Comparison of ENCODE assay signal across 9 cellular contexts in the genomic region with DNA sequence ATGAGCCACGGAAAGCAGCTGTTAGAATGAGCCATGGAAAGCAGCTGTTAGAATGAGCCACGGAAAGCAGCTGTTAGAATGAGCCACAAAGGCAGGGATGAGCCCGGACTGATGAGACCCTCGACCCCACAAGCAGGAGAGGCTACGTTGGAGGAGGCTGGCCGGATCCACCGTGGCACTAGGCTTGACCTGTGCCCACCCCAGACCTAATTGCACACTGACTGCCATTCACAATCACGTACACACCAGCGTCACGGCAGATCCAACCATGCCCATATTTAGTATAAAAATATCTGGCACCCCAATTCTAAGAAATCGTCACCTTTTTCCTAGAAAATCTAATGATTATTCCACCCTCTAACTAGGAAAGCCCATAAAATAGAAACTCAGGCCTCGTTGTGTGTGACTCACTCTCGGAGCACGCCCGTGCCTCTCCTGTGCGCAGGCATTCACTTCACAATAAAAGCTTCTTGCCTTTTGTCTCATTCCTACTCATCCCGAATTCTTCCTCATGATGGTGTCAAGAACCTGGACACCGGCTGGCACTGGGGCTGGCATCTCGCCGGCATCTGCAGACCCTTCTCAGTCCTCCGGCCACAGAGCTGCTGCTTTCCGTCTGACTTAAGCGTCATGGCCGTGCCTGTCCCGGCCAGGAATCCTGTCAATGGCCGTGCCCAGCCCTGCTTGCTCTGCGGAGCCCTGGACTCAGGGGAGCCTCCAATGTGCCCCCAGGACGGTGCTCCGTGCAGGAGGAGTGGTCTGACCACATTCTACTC. TPM values are rescaled to one million over a fixed set of nuclear protein-coding genes. Genes with fewer than 3 reads are reported as not detected.
DNase-seq lines count a peak whose midpoint lies in the region; ATAC-seq, FAIRE-seq and TF ChIP-seq lines count a peak whose summit lies in the region.
"Had no signal": no experiment of that assay in that cellular context is flagged by ENCODE, and none has a peak within 500 bp of the region (broad histone marks: within the 10 kb centered on the region; RNA-seq: fewer than 3 reads in every experiment).

No MANE protein-coding gene starts in this region.

- H3K27me3 ChIP-seq in HepG2 (ENCODE audit: control insufficient read depth in 1 of 2, insufficient read depth in 2 of 2, low read length in 2 of 2) (no peaks in the 10 kb centered on the region), right lobe of liver (no peaks in the 10 kb centered on the region), brain microvascular endothelial cell (replicated peaks) (no peaks in the 10 kb centered on the region), left lung (no peaks in the 10 kb centered on the region)

- TF ChIP-seq CTCF in HepG2 (CRISPR knock-in tag; IDR thresholded peaks at IDR 0.05) (no peak), right lobe of liver (IDR thresholded peaks at IDR 0.05) (no peak), brain microvascular endothelial cell (IDR thresholded peaks at IDR 0.05; ENCODE audit: low read depth, low read length, missing control alignments) (no peak), left lung (IDR thresholded peaks at IDR 0.05) (no peak)

- no peaks in the 10 kb centered on the region for H4K20me1 ChIP-seq in HepG2 (ENCODE audit: insufficient read depth, low read length)

- H3K4me3 ChIP-seq in HepG2 (replicated peaks in 1 of 3; ENCODE audit: insufficient read depth in 1 of 3, low read depth in 2 of 3, low read length in 3 of 3) (peak overlapping the region; percentile 48 to 69 (median 56)), right lobe of liver (no peak overlapping the region), brain microvascular endothelial cell (ENCODE audit: low read depth, low read length) (peak overlapping the region; percentile 29), left lung (peak overlapping the region; percentile 2 to 7)

- BruUV-seq in HepG2 (replicated peaks; lab: Mats Ljungman, UMichigan) = TSS peak; percentile 36

- peaks cover 25% of the 10 kb centered on the region for H3K4me1 Mint-ChIP-seq in activated T-helper 1 cell treated with anti-CD3 and anti-CD28 coated beads, Interleukin-12 subunit alpha, Interleukin-12 subunit beta, Interleukin-2, Interleukin-4 antibody, amounts not matched to agents 30 ng/mL and 10 ng/mL and 1 ng/mL, durations not matched to agents 14 hours and 24 hours and 36 hours (ENCODE audit: low read depth)

- ATAC-seq in HepG2 (peak; percentile 44), right lobe of liver (no peak), left lung (peak; percentile 84), HG03108 (IDR thresholded peaks at IDR 0.05; ENCODE audit: unreplicated experiment) (no peak)

- peaks cover 1% of the 10 kb centered on the region for H3K36me3 Mint-ChIP-seq in activated T-helper 1 cell treated with anti-CD3 and anti-CD28 coated beads, Interleukin-12 subunit alpha, Interleukin-12 subunit beta, Interleukin-2, Interleukin-4 antibody, amounts not matched to agents 30 ng/mL and 10 ng/mL and 1 ng/mL, durations not matched to agents 14 hours and 24 hours and 36 hours (ENCODE audit: low read depth)

- H3K27ac ChIP-seq in HepG2 (ENCODE audit: extremely low read length, insufficient read depth, low read length) = peak overlapping the region; percentile 72
- no peak overlapping the region for H3K27ac ChIP-seq in right lobe of liver
- H3K27ac ChIP-seq in brain microvascular endothelial cell = no peak overlapping the region
- peak overlapping the region in 1 of 2 donors; percentile 5 for H3K27ac ChIP-seq in left lung

- intact Hi-C loops in HepG2 (cut with micrococcal nuclease; ENCODE audit: unreplicated experiment) (loop anchor here (5.0 to 10.0 kb wide), 2 partner anchors 37 to 176 kb away; partner anchors contain the start of gene FOXK2), right lobe of liver (cut with DNase I) (no loop called here), left lung (cut with DNase I) (no loop called here)
- intact Hi-C loops in activated T-helper 1 cell treated with anti-CD3 and anti-CD28 coated beads, Interleukin-12 subunit alpha, Interleukin-12 subunit beta, Interleukin-2, Interleukin-4 antibody, amounts not matched to agents 30 ng/mL and 10 ng/mL and 1 ng/mL, durations not matched to agents 14 hours and 24 hours and 36 hours (cut with micrococcal nuclease) = no loop called here

- POLR2A ChIA-PET in HepG2 (lab: Yijun Ruan, JAX) = interaction anchor here (0.8 to 20.8 kb wide), 10 partner anchors 7 to 46 kb away, joined by 3 to 270 read pairs (median 6); partner anchors contain the start of gene CD7

- H3K9me3 Mint-ChIP-seq in activated T-helper 1 cell treated with anti-CD3 and anti-CD28 coated beads, Interleukin-12 subunit alpha, Interleukin-12 subunit beta, Interleukin-2, Interleukin-4 antibody, amounts not matched to agents 30 ng/mL and 10 ng/mL and 1 ng/mL, durations not matched to agents 14 hours and 24 hours and 36 hours = no peaks in the 10 kb centered on the region

- no peak for DNase-seq in HepG2 (ENCODE audit: low spot score)
- no peak for DNase-seq in right lobe of liver
- DNase-seq in brain microvascular endothelial cell = peak; percentile 72
- peak in 1 of 2 donors; percentile 69 for DNase-seq in left lung
- no peak for DNase-seq in NCI-H128 (lab: John Stamatoyannopoulos, UW; ENCODE audit: unreplicated experiment)
- DNase-seq in activated T-helper 1 cell treated with anti-CD3 and anti-CD28 coated beads, Interleukin-12 subunit alpha, Interleukin-12 subunit beta, Interleukin-2, Interleukin-4 antibody, amounts not matched to agents 30 ng/mL and 10 ng/mL and 1 ng/mL, durations not matched to agents 14 hours and 24 hours and 36 hours (ENCODE audit: low spot score) = no peak
- DNase-seq in hippocampal formation (lab: John Stamatoyannopoulos, UW) = no peak

- peaks cover 4% of the 10 kb centered on the region for H3K79me2 ChIP-seq in HepG2 (ENCODE audit: insufficient read depth, low read length)

- CTCF ChIA-PET in HepG2 (lab: Yijun Ruan, JAX; ENCODE audit: low intra/inter-chr PET ratio, low total read pairs) = interaction anchor here (0.6 kb wide), 1 partner anchor 905 kb away, joined by 3 read pairs; no protein-coding TSS in a partner anchor

- peak; percentile 53 for FAIRE-seq in HepG2 (lab: Jason Lieb, UNC)

- no peak for TF ChIP-seq RAD21 in HepG2 (CRISPR knock-in tag; IDR thresholded peaks at IDR 0.05)

- H3K36me3 ChIP-seq in HepG2 (replicated peaks in 1 of 2; ENCODE audit: control insufficient read depth in 1 of 2, insufficient read depth in 2 of 2, low read length in 2 of 2) = no peaks in the 10 kb centered on the region
- no peaks in the 10 kb centered on the region for H3K36me3 ChIP-seq in right lobe of liver
- H3K36me3 ChIP-seq in brain microvascular endothelial cell (replicated peaks) = no peaks in the 10 kb centered on the region
- no peaks in the 10 kb centered on the region for H3K36me3 ChIP-seq in left lung

- in situ Hi-C loops in HepG2 (cut with HindIII; ENCODE audit: extremely low pct_ligation_motif_present, low pct_unique_long_range_greater_than_20kb) = no loop called here
- in situ Hi-C loops in brain microvascular endothelial cell (cut with HindIII; ENCODE audit: low pct_ligation_motif_present, low sequenced_read_pairs) = loop anchor here (10.0 kb wide), 1 partner anchor 134 kb away; no protein-coding TSS in a partner anchor

- H3K27me3 Mint-ChIP-seq in activated T-helper 1 cell treated with anti-CD3 and anti-CD28 coated beads, Interleukin-12 subunit alpha, Interleukin-12 subunit beta, Interleukin-2, Interleukin-4 antibody, amounts not matched to agents 30 ng/mL and 10 ng/mL and 1 ng/mL, durations not matched to agents 14 hours and 24 hours and 36 hours (ENCODE audit: insufficient read depth) = peaks cover 10% of the 10 kb centered on the region

- no peak overlapping the region for H3K27ac Mint-ChIP-seq in activated T-helper 1 cell treated with anti-CD3 and anti-CD28 coated beads, Interleukin-12 subunit alpha, Interleukin-12 subunit beta, Interleukin-2, Interleukin-4 antibody, amounts not matched to agents 30 ng/mL and 10 ng/mL and 1 ng/mL, durations not matched to agents 14 hours and 24 hours and 36 hours

- H3K9me3 ChIP-seq in HepG2 (ENCODE audit: low read length) = no peaks in the 10 kb centered on the region
- H3K9me3 ChIP-seq in right lobe of liver = no peaks in the 10 kb centered on the region
- H3K9me3 ChIP-seq in left lung = no peaks in the 10 kb centered on the region

- no peak; a peak in 1 of 4 replicates for TF ChIP-seq EP300 in HepG2 (IDR thresholded peaks at IDR 0.05; ENCODE audit: low read depth in 2 of 2, low read length in 2 of 2)
- TF ChIP-seq EP300 in HepG2 (CRISPR knock-in tag; IDR thresholded peaks at IDR 0.05; ENCODE audit: borderline replicate concordance) = no peak

- 39% methylated on average over 29 of the region's 29 CpGs for WGBS in HepG2 (ENCODE audit: low lambda C conversion rate)
- WGBS in right lobe of liver (ENCODE audit: insufficient coverage, low coverage, low lambda C conversion rate, missing lambda C conversion rate) = 62% methylated on average over 21 of the region's 29 CpGs

- H2AFZ ChIP-seq in HepG2 (ENCODE audit: low read length) = peak overlapping the region; percentile 0

- TF ChIP-seq POLR2A in HepG2 (IDR thresholded peaks at IDR 0.05; ENCODE audit: insufficient read depth in 1 of 2, low read depth in 2 of 2, low read length in 2 of 2) (peak; percentile 2 to 52; a peak in 3 of 4 replicates), right lobe of liver (IDR thresholded peaks at IDR 0.05) (no peak)

- peak overlapping the region; percentile 90 for H3K4me2 ChIP-seq in HepG2 (ENCODE audit: low read depth, low read length)

- H3K9ac ChIP-seq in HepG2 (ENCODE audit: insufficient read depth, low read depth, low read length) = peak overlapping the region; percentile 75

- no peak overlapping the region for H3K4me3 Mint-ChIP-seq in activated T-helper 1 cell treated with anti-CD3 and anti-CD28 coated beads, Interleukin-12 subunit alpha, Interleukin-12 subunit beta, Interleukin-2, Interleukin-4 antibody, amounts not matched to agents 30 ng/mL and 10 ng/mL and 1 ng/mL, durations not matched to agents 14 hours and 24 hours and 36 hours

- peaks cover 81% of the 10 kb centered on the region for H3K4me1 ChIP-seq in HepG2 (ENCODE audit: insufficient read depth, low read length)
- peaks cover 0 to 18% (median 6%) of the 10 kb centered on the region in 4 donors for H3K4me1 ChIP-seq in right lobe of liver
- peaks cover 13 to 27% of the 10 kb centered on the region in 2 donors for H3K4me1 ChIP-seq in left lung

RNA-seq across cellular contexts. Expression of gene SECTM1, which starts 5.5 kb away (rescaled TPM):
- 2.4 and 5.3 TPM in 2 replicates for total RNA-seq in HepG2 (2016; rRNA removed; fragmentation: Illumina TruSeq; extraction: Trizol)
- total RNA-seq in HepG2 (2016; cell fraction: cytosol; rRNA removed; fragmentation: Illumina TruSeq; extraction: Trizol; ENCODE audit: low read depth) = 3.3 TPM in 2 replicates
- total RNA-seq in HepG2 (2016; cell fraction: insoluble cytoplasmic fraction; rRNA removed; fragmentation: Illumina TruSeq; extraction: Trizol) = 3.0 and 5.5 TPM in 2 replicates
- total RNA-seq in HepG2 (2016; cell fraction: membrane; rRNA removed; fragmentation: Illumina TruSeq; extraction: Trizol) = 3.8 and 5.6 TPM in 2 replicates
- 6.9 and 7.3 TPM in 2 replicates for total RNA-seq in HepG2 (2016; cell fraction: nucleus; rRNA removed; fragmentation: Illumina TruSeq; extraction: Trizol)
- 3.5 and 4.2 TPM in 2 replicates for polyA plus RNA-seq in HepG2 (2011; rRNA removed)
- polyA plus RNA-seq in HepG2 (2011; cell fraction: cytosol; rRNA removed) = 2.7 and 4.2 TPM in 2 replicates
- 6.7 and 7.1 TPM in 2 replicates for polyA plus RNA-seq in HepG2 (2011; cell fraction: nucleus; rRNA removed)
- 5.0 and 7.2 TPM in 2 replicates for polyA plus RNA-seq in HepG2 (2012)
- polyA plus RNA-seq in HepG2 (2016; cell fraction: cytosol; fragmentation: Illumina TruSeq; extraction: Trizol; ENCODE audit: low read depth) = 2.6 and 3.4 TPM in 2 replicates
- 4.0 and 4.2 TPM in 2 replicates for polyA plus RNA-seq in HepG2 (2016; cell fraction: insoluble cytoplasmic fraction; fragmentation: Illumina TruSeq; extraction: Trizol; ENCODE audit: low read depth)
- polyA plus RNA-seq in HepG2 (2016; cell fraction: membrane; fragmentation: Illumina TruSeq; extraction: Trizol; ENCODE audit: low read depth) = 4.3 and 4.7 TPM in 2 replicates
- 5.1 and 5.5 TPM in 2 replicates for polyA plus RNA-seq in HepG2 (2016; cell fraction: nucleus; fragmentation: Illumina TruSeq; extraction: Trizol; ENCODE audit: insufficient read depth, low read depth)
- 8.8 and 15.0 TPM in 2 replicates for polyA minus RNA-seq in HepG2 (2011; rRNA and poly(A)+ RNA removed; ENCODE audit: low replicate concordance)
- 1.9 and 2.6 TPM in 2 replicates for polyA minus RNA-seq in HepG2 (2011; cell fraction: cytosol; rRNA and poly(A)+ RNA removed)
- polyA minus RNA-seq in HepG2 (2011; cell fraction: nucleus; rRNA and poly(A)+ RNA removed) = 5.0 and 7.3 TPM in 2 replicates
- total RNA-seq in right lobe of liver = 1 to 10 TPM; 3.9 to 7.4 (median 5.8) TPM
- total RNA-seq in left lung = 10 to 100 TPM; 10.5 to 36.8 TPM
- 3.3 and 4.2 TPM in 2 replicates for total RNA-seq in activated T-helper 1 cell treated with anti-CD3 and anti-CD28 coated beads, Interleukin-12 subunit alpha, Interleukin-12 subunit beta, Interleukin-2, Interleukin-4 antibody, amounts not matched to agents 30 ng/mL and 10 ng/mL and 1 ng/mL, durations not matched to agents 14 hours and 24 hours and 36 hours

RNA-seq across cellular contexts. Expression of gene TEX19, which starts 20.0 kb away (rescaled TPM):
- 1.3 and 1.8 TPM in 2 replicates for total RNA-seq in HepG2 (2016; rRNA removed; fragmentation: Illumina TruSeq; extraction: Trizol)
- 0.61 and 0.62 TPM in 2 replicates for total RNA-seq in HepG2 (2016; cell fraction: cytosol; rRNA removed; fragmentation: Illumina TruSeq; extraction: Trizol; ENCODE audit: low read depth)
- total RNA-seq in HepG2 (2016; cell fraction: insoluble cytoplasmic fraction; rRNA removed; fragmentation: Illumina TruSeq; extraction: Trizol) = 1.6 TPM in 2 replicates
- 1.4 and 1.7 TPM in 2 replicates for total RNA-seq in HepG2 (2016; cell fraction: membrane; rRNA removed; fragmentation: Illumina TruSeq; extraction: Trizol)
- total RNA-seq in HepG2 (2016; cell fraction: nucleus; rRNA removed; fragmentation: Illumina TruSeq; extraction: Trizol) = 0.31 and 0.50 TPM in 2 replicates
- 4.9 and 6.0 TPM in 2 replicates for polyA plus RNA-seq in HepG2 (2011; rRNA removed)
- 4.4 and 5.4 TPM in 2 replicates for polyA plus RNA-seq in HepG2 (2011; cell fraction: cytosol; rRNA removed)
- 1.8 TPM in 2 replicates for polyA plus RNA-seq in HepG2 (2011; cell fraction: nucleus; rRNA removed)
- polyA plus RNA-seq in HepG2 (2012) = 3.9 TPM in 2 replicates
- 0.29 and 0.36 TPM in 2 replicates for polyA plus RNA-seq in HepG2 (2016; cell fraction: cytosol; fragmentation: Illumina TruSeq; extraction: Trizol; ENCODE audit: low read depth)
- polyA plus RNA-seq in HepG2 (2016; cell fraction: insoluble cytoplasmic fraction; fragmentation: Illumina TruSeq; extraction: Trizol; ENCODE audit: low read depth) = 1.2 and 1.6 TPM in 2 replicates
- 0.61 and 0.72 TPM in 2 replicates for polyA plus RNA-seq in HepG2 (2016; cell fraction: membrane; fragmentation: Illumina TruSeq; extraction: Trizol; ENCODE audit: low read depth)
- polyA plus RNA-seq in HepG2 (2016; cell fraction: nucleus; fragmentation: Illumina TruSeq; extraction: Trizol; ENCODE audit: insufficient read depth, low read depth) = 0.55 and 1.4 TPM in 2 replicates
- 1.6 and 8.6 TPM in 2 replicates for polyA minus RNA-seq in HepG2 (2011; rRNA and poly(A)+ RNA removed; ENCODE audit: low replicate concordance)
- polyA minus RNA-seq in HepG2 (2011; cell fraction: cytosol; rRNA and poly(A)+ RNA removed) = 1.8 and 2.5 TPM in 2 replicates
- polyA minus RNA-seq in HepG2 (2011; cell fraction: nucleus; rRNA and poly(A)+ RNA removed) = 0.26 and 0.50 TPM in 2 replicates
- not detected for total RNA-seq in right lobe of liver
- not detected for total RNA-seq in left lung
- 0.10 TPM in 1 of 2 replicates, not detected in the other for total RNA-seq in activated T-helper 1 cell treated with anti-CD3 and anti-CD28 coated beads, Interleukin-12 subunit alpha, Interleukin-12 subunit beta, Interleukin-2, Interleukin-4 antibody, amounts not matched to agents 30 ng/mL and 10 ng/mL and 1 ng/mL, durations not matched to agents 14 hours and 24 hours and 36 hours
- total RNA-seq: pulmonary artery endothelial cell had no signal

RNA-seq across cellular contexts. Expression of gene CD7, which starts 21.6 kb away (rescaled TPM):
- total RNA-seq in HepG2 (2016; rRNA removed; fragmentation: Illumina TruSeq; extraction: Trizol) = 29.7 and 67.6 TPM in 2 replicates
- 23.3 and 25.5 TPM in 2 replicates for total RNA-seq in HepG2 (2016; cell fraction: cytosol; rRNA removed; fragmentation: Illumina TruSeq; extraction: Trizol; ENCODE audit: low read depth)
- total RNA-seq in HepG2 (2016; cell fraction: insoluble cytoplasmic fraction; rRNA removed; fragmentation: Illumina TruSeq; extraction: Trizol) = 24.7 and 74.3 TPM in 2 replicates
- total RNA-seq in HepG2 (2016; cell fraction: membrane; rRNA removed; fragmentation: Illumina TruSeq; extraction: Trizol) = 36.8 and 47.2 TPM in 2 replicates
- 53.2 and 64.7 TPM in 2 replicates for total RNA-seq in HepG2 (2016; cell fraction: nucleus; rRNA removed; fragmentation: Illumina TruSeq; extraction: Trizol)
- 72.7 and 76.4 TPM in 2 replicates for polyA plus RNA-seq in HepG2 (2011; rRNA removed)
- polyA plus RNA-seq in HepG2 (2011; cell fraction: cytosol; rRNA removed) = 34.4 and 89.4 TPM in 2 replicates
- 127 and 155 TPM in 2 replicates for polyA plus RNA-seq in HepG2 (2011; cell fraction: nucleus; rRNA removed)
- polyA plus RNA-seq in HepG2 (2012) = 46.2 and 62.8 TPM in 2 replicates
- 56.5 and 63.8 TPM in 2 replicates for polyA plus RNA-seq in HepG2 (2016; cell fraction: cytosol; fragmentation: Illumina TruSeq; extraction: Trizol; ENCODE audit: low read depth)
- 56.7 and 68.4 TPM in 2 replicates for polyA plus RNA-seq in HepG2 (2016; cell fraction: insoluble cytoplasmic fraction; fragmentation: Illumina TruSeq; extraction: Trizol; ENCODE audit: low read depth)
- 78.3 and 78.6 TPM in 2 replicates for polyA plus RNA-seq in HepG2 (2016; cell fraction: membrane; fragmentation: Illumina TruSeq; extraction: Trizol; ENCODE audit: low read depth)
- 226 and 244 TPM in 2 replicates for polyA plus RNA-seq in HepG2 (2016; cell fraction: nucleus; fragmentation: Illumina TruSeq; extraction: Trizol; ENCODE audit: insufficient read depth, low read depth)
- 43.3 TPM in 1 of 2 replicates, not detected in the other for polyA minus RNA-seq in HepG2 (2011; rRNA and poly(A)+ RNA removed; ENCODE audit: low replicate concordance)
- polyA minus RNA-seq in HepG2 (2011; cell fraction: cytosol; rRNA and poly(A)+ RNA removed) = 31.0 and 32.1 TPM in 2 replicates
- polyA minus RNA-seq in HepG2 (2011; cell fraction: nucleus; rRNA and poly(A)+ RNA removed) = 7.9 and 8.8 TPM in 2 replicates
- 1 to 10 TPM in 4 of 6 experiments, under 1 TPM in 2; 0.31 to 3.2 (median 1.3) TPM for total RNA-seq in right lobe of liver
- total RNA-seq in left lung = 1 to 10 TPM; 3.7 to 6.6 TPM
- total RNA-seq in activated T-helper 1 cell treated with anti-CD3 and anti-CD28 coated beads, Interleukin-12 subunit alpha, Interleukin-12 subunit beta, Interleukin-2, Interleukin-4 antibody, amounts not matched to agents 30 ng/mL and 10 ng/mL and 1 ng/mL, durations not matched to agents 14 hours and 24 hours and 36 hours = 454 and 455 TPM in 2 replicates
- total RNA-seq: pulmonary artery endothelial cell had no signal

RNA-seq across cellular contexts. Expression of gene UTS2R, which starts 32.5 kb away (rescaled TPM):
- total RNA-seq in HepG2 (2016; rRNA removed; fragmentation: Illumina TruSeq; extraction: Trizol) (0.13 TPM in 1 of 2 replicates, not detected in the other), right lobe of liver (not detected), left lung (not detected)
- not detected in 2 replicates for total RNA-seq in HepG2 (2016; cell fraction: cytosol; rRNA removed; fragmentation: Illumina TruSeq; extraction: Trizol; ENCODE audit: low read depth)
- total RNA-seq in HepG2 (2016; cell fraction: insoluble cytoplasmic fraction; rRNA removed; fragmentation: Illumina TruSeq; extraction: Trizol) = 0.11 TPM in 1 of 2 replicates, not detected in the other
- total RNA-seq in HepG2 (2016; cell fraction: membrane; rRNA removed; fragmentation: Illumina TruSeq; extraction: Trizol) = not detected in 2 replicates
- total RNA-seq in HepG2 (2016; cell fraction: nucleus; rRNA removed; fragmentation: Illumina TruSeq; extraction: Trizol) = 0.38 TPM in 1 of 2 replicates, not detected in the other
- 0.10 and 0.15 TPM in 2 replicates for polyA plus RNA-seq in HepG2 (2011; rRNA removed)
- 0.08 and 0.12 TPM in 2 replicates for polyA plus RNA-seq in HepG2 (2011; cell fraction: cytosol; rRNA removed)
- 1.7 and 2.2 TPM in 2 replicates for polyA plus RNA-seq in HepG2 (2011; cell fraction: nucleus; rRNA removed)
- polyA plus RNA-seq in HepG2 (2012) = 0.19 and 0.20 TPM in 2 replicates
- polyA plus RNA-seq in HepG2 (2016; cell fraction: cytosol; fragmentation: Illumina TruSeq; extraction: Trizol; ENCODE audit: low read depth) = not detected in 2 replicates
- 0.17 TPM in 1 of 2 replicates, not detected in the other for polyA plus RNA-seq in HepG2 (2016; cell fraction: insoluble cytoplasmic fraction; fragmentation: Illumina TruSeq; extraction: Trizol; ENCODE audit: low read depth)
- polyA plus RNA-seq in HepG2 (2016; cell fraction: membrane; fragmentation: Illumina TruSeq; extraction: Trizol; ENCODE audit: low read depth) = not detected in 2 replicates
- polyA plus RNA-seq in HepG2 (2016; cell fraction: nucleus; fragmentation: Illumina TruSeq; extraction: Trizol; ENCODE audit: insufficient read depth, low read depth) = not detected in 2 replicates
- polyA minus RNA-seq in HepG2 (2011; rRNA and poly(A)+ RNA removed; ENCODE audit: low replicate concordance) = 0.32 TPM in 1 of 2 replicates, not detected in the other
- polyA minus RNA-seq in HepG2 (2011; cell fraction: cytosol; rRNA and poly(A)+ RNA removed) = not detected in 2 replicates
- polyA minus RNA-seq in HepG2 (2011; cell fraction: nucleus; rRNA and poly(A)+ RNA removed) = 0.50 TPM in 1 of 2 replicates, not detected in the other
- 0.20 TPM in 1 of 2 replicates, not detected in the other for total RNA-seq in activated T-helper 1 cell treated with anti-CD3 and anti-CD28 coated beads, Interleukin-12 subunit alpha, Interleukin-12 subunit beta, Interleukin-2, Interleukin-4 antibody, amounts not matched to agents 30 ng/mL and 10 ng/mL and 1 ng/mL, durations not matched to agents 14 hours and 24 hours and 36 hours
- total RNA-seq: pulmonary artery endothelial cell had no signal

Comparison
In these comparisons a context has a peak if more than half of its experiments do, and no peak if none do; other contexts are left out.
1. ATAC-seq: peak in HepG2 (single experiment) and left lung (single experiment); none in right lobe of liver (0 of 4) and HG03108 (single experiment).
2. H3K4me3 ChIP-seq: peak in HepG2 (3 of 3), brain microvascular endothelial cell (single experiment) and left lung (2 of 2); none in right lobe of liver (0 of 3).